ENCODE assay signal across 18 cellular contexts in the genomic region with DNA sequence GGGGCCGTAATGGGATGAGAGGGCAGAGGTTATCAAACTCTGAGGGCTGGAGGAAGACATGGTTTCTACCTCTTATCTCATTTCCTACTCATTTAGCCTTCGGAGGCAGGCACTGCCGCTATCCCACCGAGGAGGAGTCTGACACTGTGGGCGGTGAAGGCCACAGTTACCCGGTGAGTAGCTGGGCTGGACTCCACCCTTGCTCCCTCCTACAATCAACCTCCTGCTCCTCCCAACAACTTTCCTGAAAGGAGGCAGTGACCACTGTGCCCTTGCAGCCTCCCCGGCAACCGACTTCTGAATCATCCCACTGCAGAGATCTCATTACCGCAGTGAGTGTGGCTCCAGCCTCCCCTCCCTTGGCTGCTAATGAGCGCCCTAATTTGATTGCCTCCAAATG. TPM values are rescaled to one million over a fixed set of nuclear protein-coding genes. Genes with fewer than 3 reads are reported as not detected.
"Had no signal": no experiment of that assay in that cellular context is flagged by ENCODE, and none has a peak within 500 bp of the region (broad histone marks: within the 10 kb centered on the region; RNA-seq: fewer than 3 reads in every experiment).

No MANE protein-coding gene starts in this region.

RNA-seq across cellular contexts. Expression of gene FAM25C, which starts 35.3 kb away (rescaled TPM):
- total RNA-seq: cardiac septum; dermis blood vessel endothelial cell; endothelial cell of umbilical vein; epithelial cell of proximal tubule; hepatocyte; kidney; liver; mammary epithelial cell; myocyte; naive thymus-derived CD8-positive, alpha-beta T cell; ovary; psoas muscle; renal cortical epithelial cell; smooth muscle cell; transverse colon; urinary bladder had no signal
- polyA plus RNA-seq: endothelial cell of umbilical vein; hepatocyte; liver; naive thymus-derived CD8-positive, alpha-beta T cell; ovary; smooth muscle cell; thymus; urinary bladder had no signal

RNA-seq across cellular contexts. Expression of gene NPY4R2, which starts 45.8 kb away (rescaled TPM):
- total RNA-seq: cardiac septum; dermis blood vessel endothelial cell; endothelial cell of umbilical vein; epithelial cell of proximal tubule; esophagus squamous epithelium; kidney; liver; mammary epithelial cell; myocyte; naive thymus-derived CD8-positive, alpha-beta T cell; ovary; psoas muscle; smooth muscle cell had no signal
- polyA plus RNA-seq: endothelial cell of umbilical vein; hepatocyte; liver; naive thymus-derived CD8-positive, alpha-beta T cell; ovary; psoas muscle; smooth muscle cell; thymus; urinary bladder had no signal
